ENCODE assay signal across 15 cellular contexts in genomic region chr9:129441852-129442251, GRCh38.
DNase-seq lines count a peak whose midpoint lies in the region; ATAC-seq and TF ChIP-seq lines count a peak whose summit lies in the region.
"Had no signal": no experiment of that assay in that cellular context is flagged by ENCODE, and none has a peak within 500 bp of the region (broad histone marks: within the 10 kb centered on the region; RNA-seq: fewer than 3 reads in every experiment).

No MANE protein-coding gene starts in this region.

- no peaks in the 10 kb centered on the region for H3K9me1 ChIP-seq in IMR-90 (ENCODE audit: insufficient read depth, low read length)

- DNase-seq in IMR-90: no peak
- no peak for DNase-seq in WTC11 (ENCODE audit: low spot score)
- DNase-seq in left colon: peak; percentile 55 to 67
- no peak for DNase-seq in progenitor cell of endocrine pancreas (ENCODE audit: low spot score, unreplicated experiment)
- DNase-seq in left lung: no peak
- DNase-seq in GM19238 (ENCODE audit: insufficient read length, low spot score): no peak
- no peak for DNase-seq in ureter (ENCODE audit: low spot score)
- DNase-seq: NCI-H1092; NCI-H1694 treated with DMSO at 0.1 percent for 48 hours; NCI-H69; NK-92 treated with Interleukin-12 subunit alpha and Interleukin-12 subunit beta, amount 100 ng/mL, for 24 hours; OCI-M1; RPMI8226 had no signal

- H3K27me3 Mint-ChIP-seq in WTC11 (ENCODE audit: low read depth): peaks cover 72% of the 10 kb centered on the region
- peaks cover 32% of the 10 kb centered on the region for H3K27me3 Mint-ChIP-seq in progenitor cell of endocrine pancreas

- no TSS peak for BruUV-seq in IMR-90 (replicated peaks; lab: Mats Ljungman, UMichigan)

- no peak overlapping the region for H3K4me2 ChIP-seq in IMR-90 (ENCODE audit: low read depth, low read length)
- H3K4me2 ChIP-seq: BLaER1 treated with 17β-estradiol and CSF1 and Interleukin-3, amounts not matched to agents 10 nM and 100 nM had no signal

- H2BK20ac ChIP-seq in IMR-90 (ENCODE audit: low read depth, low read length): no peak overlapping the region

- H3K27me3 ChIP-seq in IMR-90 (ENCODE audit: control insufficient read depth, insufficient read depth, low read length): peaks cover 10% of the 10 kb centered on the region; the same call in 1 of the 2 replicates
- H3K27me3 ChIP-seq in left lung: peaks cover 6 to 28% of the 10 kb centered on the region in 2 donors

- no peak overlapping the region for H3K27ac Mint-ChIP-seq in WTC11
- H3K27ac Mint-ChIP-seq in progenitor cell of endocrine pancreas: peak overlapping the region; percentile 42
- H3K27ac Mint-ChIP-seq: IgD-negative memory B cell had no signal

- TF ChIP-seq POLR2A in IMR-90 (IDR thresholded peaks at IDR 0.05; ENCODE audit: low read depth, low read length): no peak

- 0 out of 2 replicates have a peak overlapping the region, but pooled peaks have one; percentile 4 for H2AK5ac ChIP-seq in IMR-90 (ENCODE audit: low read depth, low read length)

- H3K36me3 ChIP-seq in IMR-90 (ENCODE audit: control insufficient read depth, insufficient read depth, low read length): no peaks in the 10 kb centered on the region
- H3K36me3 ChIP-seq in left lung: no peaks in the 10 kb centered on the region
- H3K36me3 ChIP-seq: BLaER1 treated with 17β-estradiol and CSF1 and Interleukin-3, amounts not matched to agents 10 nM and 100 nM had no signal

- H3K56ac ChIP-seq in IMR-90 (ENCODE audit: extremely low read depth, insufficient read depth, low read length): no peak overlapping the region

- no peak overlapping the region for H2BK120ac ChIP-seq in IMR-90 (ENCODE audit: low read depth, low read length)

- H3K18ac ChIP-seq in IMR-90 (ENCODE audit: low read depth, low read length): no peak overlapping the region

- POLR2A ChIA-PET in IMR-90 (lab: Charles Lee; ENCODE audit: unreplicated experiment): no interaction called here
- POLR2A ChIA-PET in WTC11 (lab: Charles Lee): no interaction called here

- H3K4me3 Mint-ChIP-seq in WTC11 (no peak overlapping the region), progenitor cell of endocrine pancreas (ENCODE audit: low read depth) (no peak overlapping the region)
- H3K4me3 Mint-ChIP-seq: IgD-negative memory B cell had no signal

- WGBS in IMR-90 (ENCODE audit: extremely low coverage in 2 of 2, insufficient read length in 1 of 2), 2 experiments: 80% methylated on average over 1 of the region's 7 CpGs; no CpG with 5 or more reads in 1 of the 2 experiments

- no peak overlapping the region for H3K4ac ChIP-seq in IMR-90 (ENCODE audit: low read depth, low read length)

- no peak for ATAC-seq in IMR-90 (ENCODE audit: low read depth)
- no peak for ATAC-seq in WTC11
- peak; percentile 70 for ATAC-seq in left colon
- no peak for ATAC-seq in left lung

- no peak overlapping the region for H4K8ac ChIP-seq in IMR-90 (ENCODE audit: low read depth in 2 of 2, low read length in 2 of 2)

- H2AK9ac ChIP-seq in IMR-90 (replicated peaks; ENCODE audit: low read depth, low read length, poor library complexity): no peak overlapping the region

- H2BK15ac ChIP-seq in IMR-90 (ENCODE audit: low read depth, low read length): no peak overlapping the region

- H3K9me3 Mint-ChIP-seq in WTC11 (peaks cover 3% of the 10 kb centered on the region; the same call in 1 of the 2 replicates), progenitor cell of endocrine pancreas (ENCODE audit: low read depth) (no peaks in the 10 kb centered on the region)

- in situ Hi-C loops in IMR-90 (cut with MboI; ENCODE audit: low sequenced_read_pairs): no loop called here

- H3K79me1 ChIP-seq in IMR-90 (ENCODE audit: low read depth in 1 of 2, low read length in 2 of 2): no peaks in the 10 kb centered on the region

- H3K9ac ChIP-seq in IMR-90 (ENCODE audit: low read depth, low read length): no peak overlapping the region
- H3K9ac ChIP-seq: BLaER1 treated with 17β-estradiol and CSF1 and Interleukin-3, amounts not matched to agents 10 nM and 100 nM had no signal

- H4K5ac ChIP-seq in IMR-90 (ENCODE audit: low read depth, low read length): no peak overlapping the region

- peaks cover 25% of the 10 kb centered on the region for H3K4me1 Mint-ChIP-seq in WTC11
- H3K4me1 Mint-ChIP-seq in progenitor cell of endocrine pancreas (ENCODE audit: low read depth): peaks cover 22% of the 10 kb centered on the region

- intact Hi-C loops in IMR-90 (cut with micrococcal nuclease) (no loop called here), left colon (cut with DNase I, micrococcal nuclease) (no loop called here), left lung (cut with DNase I) (no loop called here)

- H2BK5ac ChIP-seq in IMR-90 (ENCODE audit: low read depth, low read length, poor library complexity, severe bottlenecking): no peak overlapping the region

- no peak overlapping the region for H2AFZ ChIP-seq in IMR-90 (replicated peaks; ENCODE audit: low read length, poor library complexity)

- H3K36me3 Mint-ChIP-seq in WTC11 (no peaks in the 10 kb centered on the region), progenitor cell of endocrine pancreas (ENCODE audit: insufficient read depth) (no peaks in the 10 kb centered on the region)

- TF ChIP-seq CTCF in IMR-90 (conservative IDR thresholded peaks at IDR 0.05; ENCODE audit: low read depth, low read length): no peak
- TF ChIP-seq CTCF in WTC11 (IDR thresholded peaks at IDR 0.05): no peak
- TF ChIP-seq CTCF in progenitor cell of endocrine pancreas (IDR thresholded peaks at IDR 0.05; ENCODE audit: unreplicated experiment): no peak
- TF ChIP-seq CTCF in left lung (IDR thresholded peaks at IDR 0.05): no peak

- no peak overlapping the region for H3K23ac ChIP-seq in IMR-90 (ENCODE audit: low read depth, low read length)

- H3K9me3 ChIP-seq in IMR-90 (ENCODE audit: control insufficient read depth, insufficient read depth, low read length) (peaks cover 3% of the 10 kb centered on the region; the same call in 1 of the 2 replicates), left lung (peaks cover 0 to 5% of the 10 kb centered on the region in 2 donors)

- H3K4me3 ChIP-seq in IMR-90 (ENCODE audit: insufficient read depth, low read depth, low read length) (no peak overlapping the region), left lung (no peak overlapping the region)
- H3K4me3 ChIP-seq: BLaER1 treated with 17β-estradiol and CSF1 and Interleukin-3, amounts not matched to agents 10 nM and 100 nM had no signal

- H3K4me1 ChIP-seq in IMR-90 (ENCODE audit: control insufficient read depth, insufficient read depth, low read length): peaks cover 7% of the 10 kb centered on the region; the same call in 1 of the 2 replicates
- peaks cover 14 to 19% of the 10 kb centered on the region in 2 donors for H3K4me1 ChIP-seq in left lung

- no peak overlapping the region for H3K14ac ChIP-seq in IMR-90 (replicated peaks; ENCODE audit: low read depth, low read length)

- no peak for TF ChIP-seq RAD21 in IMR-90 (IDR thresholded peaks at IDR 0.05; ENCODE audit: low read length)

- no peaks in the 10 kb centered on the region for H4K20me1 ChIP-seq in IMR-90 (ENCODE audit: insufficient read depth, low read length)

- CTCF ChIA-PET in IMR-90 (lab: Yijun Ruan, JAX) (no interaction called here), WTC11 (lab: Charles Lee) (interaction anchor here (0.5 to 0.6 kb wide), 2 partner anchors 19 to 806 kb away, joined by 4 to 7 read pairs; no protein-coding TSS in a partner anchor)

- no peak overlapping the region for H3K27ac ChIP-seq in IMR-90 (ENCODE audit: insufficient read depth, low read length)
- H3K27ac ChIP-seq in left lung: no peak overlapping the region
- H3K27ac ChIP-seq: BLaER1 treated with 17β-estradiol and CSF1 and Interleukin-3, amounts not matched to agents 10 nM and 100 nM had no signal

- dilution Hi-C loops in IMR-90 (cut with HindIII; ENCODE audit: low sequenced_read_pairs, unreplicated experiment): no loop called here

- no peak overlapping the region for H4K91ac ChIP-seq in IMR-90 (ENCODE audit: insufficient read depth, low read depth, low read length)

TF ChIP-seq in IMR-90, 13 proteins besides CTCF, POLR2A, EP300 and RAD21 (continues in another document):
- TF ChIP-seq MXI1 (IDR thresholded peaks at IDR 0.05; ENCODE audit: borderline replicate concordance, low read depth, low read length) (no peak), RFX5 (IDR thresholded peaks at IDR 0.05; ENCODE audit: low read depth, low read length) (no peak), BHLHE40 (IDR thresholded peaks at IDR 0.05; ENCODE audit: low read depth, low read length) (no peak), FOS (IDR thresholded peaks at IDR 0.05; ENCODE audit: low read depth, low read length) (no peak), RCOR1 (IDR thresholded peaks at IDR 0.05; ENCODE audit: insufficient replicate concordance, low read length) (no peak), MAZ (IDR thresholded peaks at IDR 0.05; ENCODE audit: borderline replicate concordance, low read depth, low read length) (no peak), NFE2L2 (IDR thresholded peaks at IDR 0.05; ENCODE audit: low read depth, low read length) (no peak)
- TF ChIP-seq, protein P1, sequence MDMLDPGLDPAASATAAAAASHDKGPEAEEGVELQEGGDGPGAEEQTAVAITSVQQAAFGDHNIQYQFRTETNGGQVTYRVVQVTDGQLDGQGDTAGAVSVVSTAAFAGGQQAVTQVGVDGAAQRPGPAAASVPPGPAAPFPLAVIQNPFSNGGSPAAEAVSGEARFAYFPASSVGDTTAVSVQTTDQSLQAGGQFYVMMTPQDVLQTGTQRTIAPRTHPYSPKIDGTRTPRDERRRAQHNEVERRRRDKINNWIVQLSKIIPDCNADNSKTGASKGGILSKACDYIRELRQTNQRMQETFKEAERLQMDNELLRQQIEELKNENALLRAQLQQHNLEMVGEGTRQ (IDR thresholded peaks at IDR 0.05; ENCODE audit: low read depth, low read length): no peak

TF ChIP-seq in WTC11, 78 proteins besides CTCF, POLR2A, EP300 and RAD21:
- no peak for TF ChIP-seq ZBTB43 (CRISPR knock-in tag; IDR thresholded peaks at IDR 0.05)
- TF ChIP-seq, protein P1 (CRISPR knock-in tag; IDR thresholded peaks at IDR 0.05): peak; percentile 55; the same call in 1 of the 2 replicates

Comparison
In these comparisons a context has a peak if more than half of its experiments do, and no peak if none do; other contexts are left out.
1. DNase-seq: peak in left colon (2 of 2); none in IMR-90 (single experiment), WTC11 (single experiment), progenitor cell of endocrine pancreas (single experiment), left lung (0 of 2), GM19238 (single experiment) and ureter (single experiment).